In genomic region chr15:20341901-20342605, GRCh38 we compare ENCODE assay signal across 8 cellular contexts.
A peak's percentile ranks its signal among the peaks of the same experiment; 100 is the strongest.
DNase-seq lines count a peak whose midpoint lies in the region; ATAC-seq and TF ChIP-seq lines count a peak whose summit lies in the region.

No MANE protein-coding gene starts in this region.

- H3K27ac Mint-ChIP-seq in Caco-2 (ENCODE audit: unreplicated experiment) = no peak overlapping the region
- no peak overlapping the region for H3K27ac Mint-ChIP-seq in activated B cell treated with CpG ODN at 0.5 μM for 24 hours
- no peak overlapping the region for H3K27ac Mint-ChIP-seq in Calu3 (ENCODE audit: unreplicated experiment)

- TF ChIP-seq CTCF in Caco-2 (IDR thresholded peaks at IDR 0.05; ENCODE audit: insufficient read depth in 1 of 2, low read depth in 1 of 2, low read length in 1 of 2, severe bottlenecking in 1 of 2, unreplicated experiment in 1 of 2) (no peak), activated B cell treated with CpG ODN at 0.5 μM for 24 hours (IDR thresholded peaks at IDR 0.05) (no peak), Calu3 (IDR thresholded peaks at IDR 0.05; ENCODE audit: unreplicated experiment) (no peak)

- H3K4me3 Mint-ChIP-seq in Caco-2 (ENCODE audit: unreplicated experiment) (no peak overlapping the region), activated B cell treated with CpG ODN at 0.5 μM for 24 hours (no peak overlapping the region), Calu3 (ENCODE audit: low read depth, unreplicated experiment) (no peak overlapping the region)

- peak; percentile 60 to 89 for DNase-seq in Caco-2
- DNase-seq in activated B cell treated with CpG ODN at 0.5 μM for 24 hours = peak; percentile 24
- DNase-seq in germinal center (ENCODE audit: low spot score) = peak; percentile 2
- DNase-seq in pons (ENCODE audit: low spot score) = peak; percentile 7
- DNase-seq in HuH-7 (ENCODE audit: low spot score) = no peak
- no peak for DNase-seq in NCI-H748 (lab: John Stamatoyannopoulos, UW; ENCODE audit: unreplicated experiment)
- DNase-seq in Calu3 = no peak

- H3K36me3 Mint-ChIP-seq in Caco-2 (ENCODE audit: insufficient read depth, unreplicated experiment) = no peaks in the 10 kb centered on the region
- no peaks in the 10 kb centered on the region for H3K36me3 Mint-ChIP-seq in activated B cell treated with CpG ODN at 0.5 μM for 24 hours (ENCODE audit: low read depth)
- H3K36me3 Mint-ChIP-seq in Calu3 (ENCODE audit: insufficient read depth, unreplicated experiment) = no peaks in the 10 kb centered on the region

- POLR2A ChIA-PET in Caco-2 (lab: Charles Lee) (no interaction called here), activated B cell treated with CpG ODN at 0.5 μM for 24 hours (lab: Charles Lee) (no interaction called here)

- no peak overlapping the region for H3K4me3 ChIP-seq in Caco-2 (ENCODE audit: low read depth, low read length)

- no TSS peak for BruUV-seq in Caco-2 (replicated peaks; lab: Mats Ljungman, UMichigan)
- no TSS peak for BruUV-seq in Calu3 (replicated peaks; lab: Mats Ljungman, UMichigan)

- H3K9me3 Mint-ChIP-seq in Caco-2 (ENCODE audit: unreplicated experiment) (no peaks in the 10 kb centered on the region), activated B cell treated with CpG ODN at 0.5 μM for 24 hours (peaks cover 3% of the 10 kb centered on the region), Calu3 (ENCODE audit: low read depth, unreplicated experiment) (no peaks in the 10 kb centered on the region)

- no peaks in the 10 kb centered on the region for H3K36me3 ChIP-seq in Caco-2 (ENCODE audit: control insufficient read depth, insufficient read depth, low read length)

- H3K27me3 ChIP-seq in Caco-2 (replicated peaks; ENCODE audit: control insufficient read depth, insufficient read depth, low read length) = no peaks in the 10 kb centered on the region

- intact Hi-C loops in Caco-2 (cut with micrococcal nuclease; ENCODE audit: unreplicated experiment) (no loop called here), activated B cell treated with CpG ODN at 0.5 μM for 24 hours (cut with micrococcal nuclease) (no loop called here), Calu3 (cut with micrococcal nuclease; ENCODE audit: unreplicated experiment) (no loop called here)

- no peak for ATAC-seq in activated B cell treated with CpG ODN at 0.5 μM for 24 hours (ENCODE audit: low read depth)
- no peak for ATAC-seq in GM21528 (IDR thresholded peaks at IDR 0.05; ENCODE audit: low FRiP score, unreplicated experiment)

- no peaks in the 10 kb centered on the region for H3K4me1 Mint-ChIP-seq in Caco-2 (ENCODE audit: low read depth, unreplicated experiment)
- H3K4me1 Mint-ChIP-seq in activated B cell treated with CpG ODN at 0.5 μM for 24 hours = no peaks in the 10 kb centered on the region
- H3K4me1 Mint-ChIP-seq in Calu3 (ENCODE audit: low read depth, unreplicated experiment) = no peaks in the 10 kb centered on the region

- no peaks in the 10 kb centered on the region for H3K27me3 Mint-ChIP-seq in Caco-2 (ENCODE audit: insufficient read depth, unreplicated experiment)
- no peaks in the 10 kb centered on the region for H3K27me3 Mint-ChIP-seq in activated B cell treated with CpG ODN at 0.5 μM for 24 hours
- no peaks in the 10 kb centered on the region for H3K27me3 Mint-ChIP-seq in Calu3 (ENCODE audit: unreplicated experiment)

- peaks cover 46% of the 10 kb centered on the region for H3K9me3 ChIP-seq in Caco-2

- CTCF ChIA-PET in Caco-2 (lab: Charles Lee) (no interaction called here), activated B cell treated with CpG ODN at 0.5 μM for 24 hours (lab: Charles Lee) (no interaction called here), Calu3 (lab: Charles Lee) (no interaction called here)

- H3K4me1 ChIP-seq in Caco-2 = no peaks in the 10 kb centered on the region

Comparison
In these comparisons a context has a peak if more than half of its experiments do, and no peak if none do; other contexts are left out.
1. DNase-seq: peak in Caco-2 (2 of 2), activated B cell treated with CpG ODN at 0.5 μM for 24 hours (single experiment), germinal center (single experiment) and pons (single experiment); none in HuH-7 (single experiment), NCI-H748 (single experiment) and Calu3 (single experiment).